8 cellular contexts compared by ENCODE assay signal in genomic region chr9:128420060-128420650, GRCh38. TPM values are rescaled to one million over a fixed set of nuclear protein-coding genes. Genes with fewer than 3 reads are reported as not detected.
DNase-seq lines count a peak whose midpoint lies in the region; ATAC-seq and TF ChIP-seq lines count a peak whose summit lies in the region.

No MANE protein-coding gene starts in this region.

- H3K36me3 ChIP-seq in CD8-positive, alpha-beta T cell (ENCODE audit: insufficient read depth, low read length) = no peaks in the 10 kb centered on the region
- H3K36me3 ChIP-seq in SJSA1 (no peaks in the 10 kb centered on the region), thymus (ENCODE audit: control insufficient read depth, insufficient read depth) (no peaks in the 10 kb centered on the region)

- no peaks in the 10 kb centered on the region for H3K9me3 Mint-ChIP-seq in CD8-positive, alpha-beta T cell

- H3K9me3 ChIP-seq in CD8-positive, alpha-beta T cell (ENCODE audit: low read length) = no peaks in the 10 kb centered on the region
- H3K9me3 ChIP-seq in SJSA1 (replicated peaks) (no peaks in the 10 kb centered on the region), thymus (ENCODE audit: control insufficient read depth) (no peaks in the 10 kb centered on the region)

- CTCF ChIA-PET in CD8-positive, alpha-beta T cell (lab: Charles Lee) = interaction anchor here (0.6 to 2.0 kb wide), 17 partner anchors 9 to 245 kb away, joined by 3 to 14 read pairs (median 3); no protein-coding TSS in a partner anchor

- intact Hi-C loops in CD8-positive, alpha-beta T cell (cut with DNase I, micrococcal nuclease) = loop anchor here in 1 of 2 experiments (1.0 to 5.0 kb wide), 3 partner anchors 36 to 228 kb away; partner anchors contain the start of genes CIZ1 and ODF2

- 1% methylated on average over 59 of the region's 59 CpGs for WGBS in thymus

- H3K27ac Mint-ChIP-seq in CD8-positive, alpha-beta T cell = no peak overlapping the region

- DNase-seq in CD8-positive, alpha-beta T cell = peak; percentile 24 to 77 (median 56)
- DNase-seq in HS-27A (ENCODE audit: low read depth) = peak; percentile 42
- DNase-seq in SJSA1 (ENCODE audit: low read depth in 1 of 2, low spot score in 2 of 2) = peak; percentile 66 to 71
- DNase-seq in activated naive CD4-positive, alpha-beta T cell treated with Interleukin-2 at 50 U/mL for 16 hours = peak; percentile 74
- DNase-seq in globus pallidus (ENCODE audit: low spot score) = peak; percentile 74
- peak; percentile 34 for DNase-seq in omental fat pad (ENCODE audit: low spot score)

- H3K27me3 Mint-ChIP-seq in CD8-positive, alpha-beta T cell (ENCODE audit: low read depth) = peaks cover 23% of the 10 kb centered on the region

- TF ChIP-seq CTCF in CD8-positive, alpha-beta T cell (IDR thresholded peaks at IDR 0.05) = peak; percentile 75
- TF ChIP-seq CTCF in omental fat pad (IDR thresholded peaks at IDR 0.05) = peak in 1 of 3 donors; percentile 54

- H3K4me3 ChIP-seq in CD8-positive, alpha-beta T cell (ENCODE audit: low read depth, low read length) = peak overlapping the region; percentile 61
- H3K4me3 ChIP-seq in SJSA1 = peak overlapping the region; percentile 79
- H3K4me3 ChIP-seq in thymus (ENCODE audit: low read length) = peak overlapping the region; percentile 75

- H3K4me3 Mint-ChIP-seq in CD8-positive, alpha-beta T cell = peak overlapping the region; percentile 78

- H3K27ac ChIP-seq in CD8-positive, alpha-beta T cell (ENCODE audit: low read depth, low read length) = no peak overlapping the region
- H3K27ac ChIP-seq in SJSA1 (no peak overlapping the region), thymus (ENCODE audit: low read depth) (no peak overlapping the region)

- POLR2A ChIA-PET in CD8-positive, alpha-beta T cell (lab: Charles Lee) = interaction anchor here (0.6 to 1.5 kb wide), 2 partner anchors 128 to 132 kb away, joined by 4 to 7 read pairs; partner anchors contain the start of gene SPTAN1

- H3K4me1 Mint-ChIP-seq in CD8-positive, alpha-beta T cell (ENCODE audit: low read depth) = peaks cover 11% of the 10 kb centered on the region

- no peaks in the 10 kb centered on the region for H3K36me3 Mint-ChIP-seq in CD8-positive, alpha-beta T cell

- H3K27me3 ChIP-seq in CD8-positive, alpha-beta T cell (ENCODE audit: insufficient read depth, low read length) = no peaks in the 10 kb centered on the region
- H3K27me3 ChIP-seq in SJSA1 (replicated peaks) (no peaks in the 10 kb centered on the region), thymus (ENCODE audit: control insufficient read depth, insufficient read depth) (peaks cover 29% of the 10 kb centered on the region)

- peaks cover 14% of the 10 kb centered on the region for H3K4me1 ChIP-seq in CD8-positive, alpha-beta T cell (ENCODE audit: insufficient read depth, low read length)
- H3K4me1 ChIP-seq in SJSA1 (replicated peaks) = peaks cover 29% of the 10 kb centered on the region
- H3K4me1 ChIP-seq in thymus (ENCODE audit: control insufficient read depth, insufficient read depth, low read length) = peaks cover 7% of the 10 kb centered on the region

- ATAC-seq in CD8-positive, alpha-beta T cell = peak; percentile 76
- peak; percentile 77 for ATAC-seq in GM19455 (IDR thresholded peaks at IDR 0.05; ENCODE audit: unreplicated experiment)
- ATAC-seq in omental fat pad (ENCODE audit: low FRiP score) = peak; percentile 87

RNA-seq across cellular contexts. Expression of gene CERCAM, which starts 0.5 kb away (rescaled TPM):
- total RNA-seq in CD8-positive, alpha-beta T cell = under 1 TPM; 0.22 to 0.73 TPM
- 24.7 and 29.9 TPM in 2 replicates for total RNA-seq in SJSA1 (2014; rRNA removed; shearing (Covaris generic))
- total RNA-seq in omental fat pad = 10 to 100 TPM; 18.5 to 51.9 (median 24.1) TPM
- 3.1 TPM for polyA plus RNA-seq in thymus

RNA-seq across cellular contexts. Expression of gene ODF2, which starts 35.7 kb away (rescaled TPM):
- 10 to 100 TPM; 15.0 to 17.2 TPM for total RNA-seq in CD8-positive, alpha-beta T cell
- total RNA-seq in SJSA1 (2014; rRNA removed; shearing (Covaris generic)) = 48.0 and 56.9 TPM in 2 replicates
- 10 to 100 TPM; 16.8 to 27.1 (median 20.8) TPM for total RNA-seq in omental fat pad
- polyA plus RNA-seq in thymus = 22.7 TPM

RNA-seq across cellular contexts. Expression of gene URM1, which starts 49.0 kb away (rescaled TPM):
- 10 to 100 TPM; 30.4 to 31.5 TPM for total RNA-seq in CD8-positive, alpha-beta T cell
- 22.7 and 35.0 TPM in 2 replicates for total RNA-seq in SJSA1 (2014; rRNA removed; shearing (Covaris generic))
- 10 to 100 TPM; 19.8 to 26.0 (median 23.8) TPM for total RNA-seq in omental fat pad
- 37.9 TPM for polyA plus RNA-seq in thymus

Comparison
In these comparisons a context has a peak if more than half of its experiments do, and no peak if none do; other contexts are left out.
1. RNA of gene CERCAM, which starts 0.5 kb away (total RNA-seq): 18.5 to 51.9 TPM in omental fat pad and 24.7 to 29.9 TPM in SJSA1; 0.22 to 0.73 TPM in CD8-positive, alpha-beta T cell; every median in the first group is over 10 times any median in the second.
2. Peak in every context shown above with its lines, with median percentiles within 50 percentile points of each other: ATAC-seq, DNase-seq and H3K4me3 ChIP-seq.